Comparison of ENCODE assay signal across 13 cellular contexts in genomic region chr9:129761293-129761900, GRCh38. TPM values are rescaled to one million over a fixed set of nuclear protein-coding genes. Genes with fewer than 3 reads are reported as not detected.
DNase-seq lines count a peak whose midpoint lies in the region; ATAC-seq and TF ChIP-seq lines count a peak whose summit lies in the region.
"Had no signal": no experiment of that assay in that cellular context is flagged by ENCODE, and none has a peak within 500 bp of the region (broad histone marks: within the 10 kb centered on the region; RNA-seq: fewer than 3 reads in every experiment).

No MANE protein-coding gene starts in this region.

- H3K9me3 ChIP-seq in right lobe of liver (no peaks in the 10 kb centered on the region), stomach (no peaks in the 10 kb centered on the region), testis (no peaks in the 10 kb centered on the region)

- intact Hi-C loops in right lobe of liver (cut with DNase I) (no loop called here), stomach (cut with DNase I; ENCODE audit: low total_unique reads) (no loop called here), testis (cut with DNase I; ENCODE audit: low total_unique reads) (no loop called here)

- DNase-seq in GM04504 (ENCODE audit: low read depth) (peak; percentile 84), dedifferentiated amniotic fluid mesenchymal stem cell (ENCODE audit: extremely low spot score) (peak; percentile 45), right lobe of liver (no peak), stomach (peak; percentile 35), testis (no peak)
- no peak for DNase-seq in activated T-cell treated with anti-CD3 and anti-CD28 coated beads, Interleukin-2, amount 50 U/mL, for 1 hour
- DNase-seq: activated CD4-positive, alpha-beta T cell treated with anti-CD3 and anti-CD28 coated beads for 48 hours; DND-41; foreskin keratinocyte; NCI-H1417 treated with DMSO at 0.1 percent for 48 hours; posterior cingulate gyrus had no signal

- H3K36me3 ChIP-seq in right lobe of liver (no peaks in the 10 kb centered on the region), stomach (no peaks in the 10 kb centered on the region), testis (ENCODE audit: low read depth, missing control alignments) (no peaks in the 10 kb centered on the region)

- ATAC-seq in right lobe of liver = peak in 3 of 4 donors; percentile 30 to 48 (median 35)
- ATAC-seq in GM18861 (IDR thresholded peaks at IDR 0.05; ENCODE audit: unreplicated experiment) = no peak
- no peak for ATAC-seq in GM18867 (IDR thresholded peaks at IDR 0.05; ENCODE audit: unreplicated experiment)

- TF ChIP-seq CTCF in right lobe of liver (IDR thresholded peaks at IDR 0.05) (no peak), stomach (IDR thresholded peaks at IDR 0.05) (no peak), testis (IDR thresholded peaks at IDR 0.05) (no peak)

- TF ChIP-seq POLR2A in right lobe of liver (IDR thresholded peaks at IDR 0.05) = no peak
- no peak for TF ChIP-seq POLR2A in stomach (IDR thresholded peaks at IDR 0.05)
- no peak for TF ChIP-seq POLR2A in testis (IDR thresholded peaks at IDR 0.05)

- H3K27ac ChIP-seq in right lobe of liver (no peak overlapping the region), stomach (peak overlapping the region; percentile 65 to 83 (median 77)), testis (no peak overlapping the region)
- H3K27ac ChIP-seq: foreskin keratinocyte had no signal

- no peaks in the 10 kb centered on the region for H3K27me3 ChIP-seq in right lobe of liver
- no peaks in the 10 kb centered on the region for H3K27me3 ChIP-seq in stomach
- H3K27me3 ChIP-seq in testis = no peaks in the 10 kb centered on the region
- H3K27me3 ChIP-seq: foreskin keratinocyte had no signal

- 38% methylated on average over 9 of the region's 11 CpGs for WGBS in right lobe of liver (ENCODE audit: insufficient coverage, low coverage, low lambda C conversion rate, missing lambda C conversion rate)
- 44 to 56% (median 50%) methylated on average over 9 to 11 of the region's 11 CpGs for whole genome bisulfite sequencing in stomach, 5 donors
- 71 to 80% methylated on average over 9 to 11 of the region's 11 CpGs for WGBS in testis, 2 donors

- H3K4me3 ChIP-seq in right lobe of liver (no peak overlapping the region), stomach (no peak overlapping the region), testis (no peak overlapping the region)

- TF ChIP-seq EP300 in stomach (IDR thresholded peaks at IDR 0.05) = no peak

- no peaks in the 10 kb centered on the region for H3K4me1 ChIP-seq in right lobe of liver
- H3K4me1 ChIP-seq in stomach = peaks cover 6 to 30% (median 16%) of the 10 kb centered on the region in 4 donors
- H3K4me1 ChIP-seq in testis = no peaks in the 10 kb centered on the region

RNA-seq across cellular contexts. Expression of gene PTGES, which starts 8.6 kb away (rescaled TPM):
- total RNA-seq in right lobe of liver (under 1 TPM in 2 of 6 experiments, not detected in 4; 0.15 to 0.24 TPM), stomach (1 to 10 TPM in 3 of 5 donors, under 1 TPM in 1, not detected in 1; 0.58 to 3.6 (median 2.6) TPM), testis (10 to 100 TPM in 1 of 2 donors, 1 to 10 TPM in 1; 9.5 to 36.9 TPM)
- polyA plus RNA-seq in stomach (10 to 100 TPM in 1 of 3 donors, 1 to 10 TPM in 2; 3.7 to 15.3 (median 9.9) TPM), testis (ENCODE audit: insufficient read depth, low read depth, low replicate concordance) (41.8 TPM)

RNA-seq across cellular contexts. Expression of gene TOR1B, which starts 41.6 kb away (rescaled TPM):
- total RNA-seq in right lobe of liver (10 to 100 TPM; 16.1 to 30.7 (median 18.9) TPM), stomach (100 to 1,000 TPM in 1 of 5 donors, 10 to 100 TPM in 3, 1 to 10 TPM in 1; 6.7 to 151 (median 30.7) TPM), testis (10 to 100 TPM; 29.4 to 30.8 TPM)
- polyA plus RNA-seq in stomach (10 to 100 TPM in 2 of 3 donors, 1 to 10 TPM in 1; 4.7 to 13.0 (median 11.1) TPM), testis (ENCODE audit: insufficient read depth, low read depth, low replicate concordance) (54.7 TPM)

Comparison
In these comparisons a context has a peak if more than half of its experiments do, and no peak if none do; other contexts are left out.
1. DNase-seq: peak in GM04504 (single experiment), dedifferentiated amniotic fluid mesenchymal stem cell (single experiment) and stomach (single experiment); none in right lobe of liver (0 of 3), testis (single experiment) and activated T-cell treated with anti-CD3 and anti-CD28 coated beads, Interleukin-2, amount 50 U/mL, for 1 hour (single experiment).
2. ATAC-seq: peak in right lobe of liver (3 of 4); none in GM18861 (single experiment) and GM18867 (single experiment).
3. H3K27ac ChIP-seq: peak in stomach (5 of 5); none in right lobe of liver (0 of 3) and testis (0 of 2).